In genomic region chr11:103959279-103959930, GRCh38 we compare ENCODE assay signal across 10 cellular contexts.
DNase-seq lines count a peak whose midpoint lies in the region; ATAC-seq and TF ChIP-seq lines count a peak whose summit lies in the region.
"Had no signal": no experiment of that assay in that cellular context is flagged by ENCODE, and none has a peak within 500 bp of the region (broad histone marks: within the 10 kb centered on the region; RNA-seq: fewer than 3 reads in every experiment).

No MANE protein-coding gene starts in this region.

- H3K4me3 Mint-ChIP-seq in stimulated activated memory B cell treated with anti-CD40 and anti-IgM and Interleukin-4, amounts not matched to agents 10 μg/mL and 1 μg/mL and 100 μg/mL, for 72 hours: no peak overlapping the region
- no peak overlapping the region for H3K4me3 Mint-ChIP-seq in glutamatergic neuron (ENCODE audit: unreplicated experiment)

- TF ChIP-seq CTCF in SK-N-SH (IDR thresholded peaks at IDR 0.05): no peak
- TF ChIP-seq CTCF in OCI-LY7 (conservative IDR thresholded peaks at IDR 0.05; ENCODE audit: low read length): no peak
- TF ChIP-seq CTCF in glutamatergic neuron (IDR thresholded peaks at IDR 0.05; ENCODE audit: partially characterized antibody, unreplicated experiment): no peak

- TF ChIP-seq EP300 in SK-N-SH (IDR thresholded peaks at IDR 0.05; ENCODE audit: borderline replicate concordance in 1 of 2, low read depth in 1 of 2, low read length in 1 of 2): peak in 1 of 2 experiments; percentile 36; a peak in 1 of 4 replicates

- intact Hi-C loops in OCI-LY7 (cut with micrococcal nuclease; ENCODE audit: unreplicated experiment) (no loop called here), sciatic nerve (cut with DNase I) (no loop called here)

- no TSS peak for BruUV-seq in OCI-LY7 (replicated peaks; lab: Mats Ljungman, UMichigan)

- WGBS in SK-N-SH (ENCODE audit: low lambda C conversion rate): 26% methylated on average over 2 of the region's 2 CpGs

- H3K9me3 ChIP-seq in SK-N-SH (no peaks in the 10 kb centered on the region), OCI-LY7 (ENCODE audit: low read length) (no peaks in the 10 kb centered on the region)

- CTCF ChIA-PET in SK-N-SH (lab: Yijun Ruan, JAX): no interaction called here
- CTCF ChIA-PET in OCI-LY7 (lab: Charles Lee; ENCODE audit: unreplicated experiment): no interaction called here

- no peak overlapping the region for H3K9ac ChIP-seq in SK-N-SH

- no peaks in the 10 kb centered on the region for H3K27me3 ChIP-seq in SK-N-SH (ENCODE audit: insufficient read depth)

- H3K4me2 ChIP-seq in SK-N-SH (no peak overlapping the region), OCI-LY7 (ENCODE audit: low read length) (peak overlapping the region; percentile 57)

- H3K4me1 Mint-ChIP-seq in stimulated activated memory B cell treated with anti-CD40 and anti-IgM and Interleukin-4, amounts not matched to agents 10 μg/mL and 1 μg/mL and 100 μg/mL, for 72 hours: peaks cover 15% of the 10 kb centered on the region
- H3K4me1 Mint-ChIP-seq in glutamatergic neuron (ENCODE audit: low read depth, unreplicated experiment): no peaks in the 10 kb centered on the region

- DNase-seq in SK-N-SH (no peak), OCI-LY7 (ENCODE audit: low spot score) (peak; percentile 38), C1 segment of cervical spinal cord (lab: John Stamatoyannopoulos, UW) (no peak), glutamatergic neuron (no peak), sciatic nerve (ENCODE audit: low spot score) (no peak)
- DNase-seq: 8988T had no signal

- H3F3A ChIP-seq in SK-N-SH (replicated peaks; ENCODE audit: insufficient read depth): no peaks in the 10 kb centered on the region

- H3K4me3 ChIP-seq in SK-N-SH (ENCODE audit: low read depth in 2 of 2, low read length in 1 of 2): no peak overlapping the region
- no peak overlapping the region for H3K4me3 ChIP-seq in OCI-LY7 (ENCODE audit: low read depth, low read length, poor library complexity, severe bottlenecking)
- H3K4me3 ChIP-seq: K562 had no signal

- POLR2A ChIA-PET in SK-N-SH (lab: Yijun Ruan, JAX): no interaction called here
- POLR2A ChIA-PET in OCI-LY7 (lab: Charles Lee): interaction anchor here (0.6 to 1.5 kb wide), 6 partner anchors 9 to 203 kb away, joined by 3 to 7 read pairs (median 3); no protein-coding TSS in a partner anchor

- no peaks in the 10 kb centered on the region for H3K36me3 ChIP-seq in SK-N-SH (replicated peaks in 1 of 2; ENCODE audit: control insufficient read depth in 1 of 2, insufficient read depth in 2 of 2, low read length in 1 of 2)
- no peaks in the 10 kb centered on the region for H3K36me3 ChIP-seq in OCI-LY7 (ENCODE audit: insufficient read depth, low read length)

- no peaks in the 10 kb centered on the region for H3K9me3 Mint-ChIP-seq in stimulated activated memory B cell treated with anti-CD40 and anti-IgM and Interleukin-4, amounts not matched to agents 10 μg/mL and 1 μg/mL and 100 μg/mL, for 72 hours
- H3K9me3 Mint-ChIP-seq in glutamatergic neuron (ENCODE audit: unreplicated experiment): peaks cover under 1% of the 10 kb centered on the region

- H3K79me2 ChIP-seq in SK-N-SH (ENCODE audit: insufficient read depth) (no peaks in the 10 kb centered on the region), OCI-LY7 (ENCODE audit: insufficient read depth, low read depth, low read length) (no peaks in the 10 kb centered on the region)

- H3K36me3 Mint-ChIP-seq in stimulated activated memory B cell treated with anti-CD40 and anti-IgM and Interleukin-4, amounts not matched to agents 10 μg/mL and 1 μg/mL and 100 μg/mL, for 72 hours: peaks cover 5% of the 10 kb centered on the region
- no peaks in the 10 kb centered on the region for H3K36me3 Mint-ChIP-seq in glutamatergic neuron (ENCODE audit: unreplicated experiment)

- no peak for TF ChIP-seq RAD21 in SK-N-SH (IDR thresholded peaks at IDR 0.05; ENCODE audit: low read length)

- no peak overlapping the region for H3K27ac Mint-ChIP-seq in stimulated activated memory B cell treated with anti-CD40 and anti-IgM and Interleukin-4, amounts not matched to agents 10 μg/mL and 1 μg/mL and 100 μg/mL, for 72 hours
- no peak overlapping the region for H3K27ac Mint-ChIP-seq in glutamatergic neuron (ENCODE audit: unreplicated experiment)

- H3K27me3 Mint-ChIP-seq in stimulated activated memory B cell treated with anti-CD40 and anti-IgM and Interleukin-4, amounts not matched to agents 10 μg/mL and 1 μg/mL and 100 μg/mL, for 72 hours: no peaks in the 10 kb centered on the region
- peaks cover 3% of the 10 kb centered on the region for H3K27me3 Mint-ChIP-seq in glutamatergic neuron (ENCODE audit: unreplicated experiment)

- H4K20me1 ChIP-seq in SK-N-SH (ENCODE audit: insufficient read depth) (no peaks in the 10 kb centered on the region), OCI-LY7 (ENCODE audit: insufficient read depth, low read length) (no peaks in the 10 kb centered on the region)

- no peaks in the 10 kb centered on the region for H3K4me1 ChIP-seq in SK-N-SH (ENCODE audit: control insufficient read depth in 1 of 2, insufficient read depth in 2 of 2, low read depth in 1 of 2, low read length in 1 of 2)
- H3K4me1 ChIP-seq in OCI-LY7 (ENCODE audit: insufficient read depth, low read length, poor library complexity, severe bottlenecking): peaks cover 22% of the 10 kb centered on the region

- H3K27ac ChIP-seq in SK-N-SH (ENCODE audit: low read depth in 2 of 2, low read length in 1 of 2) (peak overlapping the region in 1 of 2 experiments; percentile 16; a peak in 1 of 4 replicates), OCI-LY7 (ENCODE audit: low read depth, low read length, poor library complexity, severe bottlenecking) (no peak overlapping the region)

- H2AFZ ChIP-seq in SK-N-SH (ENCODE audit: low read depth) (no peak overlapping the region), OCI-LY7 (ENCODE audit: low read length) (peak overlapping the region; percentile 59)

- H3K9me2 ChIP-seq in SK-N-SH (no peaks in the 10 kb centered on the region), OCI-LY7 (ENCODE audit: insufficient read depth, low read length) (no peaks in the 10 kb centered on the region)

- ATAC-seq in SK-N-SH treated with all-trans-retinoic acid at 6 μM for 48 hours (no peak), HG02970 (IDR thresholded peaks at IDR 0.05; ENCODE audit: low FRiP score, unreplicated experiment) (peak; percentile 98), sciatic nerve (no peak)
- ATAC-seq in stimulated activated memory B cell treated with anti-CD40 and anti-IgM and Interleukin-4, amounts not matched to agents 10 μg/mL and 1 μg/mL and 100 μg/mL, for 72 hours: peak; percentile 91
- ATAC-seq: K562 had no signal

TF ChIP-seq in SK-N-SH, 30 proteins besides CTCF, POLR2A, EP300 and RAD21:
- no peak for TF ChIP-seq GATA2 (CRISPR knock-in tag; IDR thresholded peaks at IDR 0.05)
- TF ChIP-seq JUND (IDR thresholded peaks at IDR 0.05): peak; percentile 33
- TF ChIP-seq TEAD4 (IDR thresholded peaks at IDR 0.05; ENCODE audit: borderline replicate concordance, insufficient read depth): peak; percentile 20; the same call in 1 of the 2 replicates
- no peak for TF ChIP-seq SMC3 (IDR thresholded peaks at IDR 0.05; ENCODE audit: low read depth, low read length)
- no peak for TF ChIP-seq RCOR1 (IDR thresholded peaks at IDR 0.05; ENCODE audit: low read length)
- peak; percentile 42 for TF ChIP-seq PBX3 (IDR thresholded peaks at IDR 0.05)
- no peak for TF ChIP-seq MXI1 (IDR thresholded peaks at IDR 0.05; ENCODE audit: low read depth, low read length)
- TF ChIP-seq TCF12 (IDR thresholded peaks at IDR 0.05): peak; percentile 70
- peak; percentile 19; the same call in 1 of the 2 replicates for TF ChIP-seq NFIC (IDR thresholded peaks at IDR 0.05; ENCODE audit: borderline replicate concordance)

TF ChIP-seq in SK-N-SH treated with all-trans-retinoic acid at 6 μM for 48 hours, 23 proteins besides CTCF, POLR2A, EP300 and RAD21 (continues in another document):
- TF ChIP-seq CSDC2 (CRISPR knock-in tag; IDR thresholded peaks at IDR 0.05) (no peak), POU6F1 (CRISPR knock-in tag; IDR thresholded peaks at IDR 0.05; ENCODE audit: borderline replicate concordance, low read depth) (no peak), OSR1 (CRISPR knock-in tag; IDR thresholded peaks at IDR 0.05) (no peak), RARB (CRISPR knock-in tag; IDR thresholded peaks at IDR 0.05) (no peak), ZNF70 (CRISPR knock-in tag; IDR thresholded peaks at IDR 0.05) (no peak), ZNF565 (CRISPR knock-in tag; conservative IDR thresholded peaks at IDR 0.05; ENCODE audit: low read depth) (no peak), BACH2 (CRISPR knock-in tag; IDR thresholded peaks at IDR 0.05; ENCODE audit: borderline replicate concordance) (no peak), SNAI2 (CRISPR knock-in tag; IDR thresholded peaks at IDR 0.05) (no peak), ISL1 (CRISPR knock-in tag; IDR thresholded peaks at IDR 0.05) (no peak), ZFP30 (CRISPR knock-in tag; IDR thresholded peaks at IDR 0.05) (no peak)

Comparison
In these comparisons a context has a peak if more than half of its experiments do, and no peak if none do; other contexts are left out.
1. ATAC-seq: peak in HG02970 (single experiment) and stimulated activated memory B cell treated with anti-CD40 and anti-IgM and Interleukin-4, amounts not matched to agents 10 μg/mL and 1 μg/mL and 100 μg/mL, for 72 hours (single experiment); none in SK-N-SH treated with all-trans-retinoic acid at 6 μM for 48 hours (single experiment) and sciatic nerve (single experiment).